ENCODE assay signal across 8 cellular contexts in the genomic region with DNA sequence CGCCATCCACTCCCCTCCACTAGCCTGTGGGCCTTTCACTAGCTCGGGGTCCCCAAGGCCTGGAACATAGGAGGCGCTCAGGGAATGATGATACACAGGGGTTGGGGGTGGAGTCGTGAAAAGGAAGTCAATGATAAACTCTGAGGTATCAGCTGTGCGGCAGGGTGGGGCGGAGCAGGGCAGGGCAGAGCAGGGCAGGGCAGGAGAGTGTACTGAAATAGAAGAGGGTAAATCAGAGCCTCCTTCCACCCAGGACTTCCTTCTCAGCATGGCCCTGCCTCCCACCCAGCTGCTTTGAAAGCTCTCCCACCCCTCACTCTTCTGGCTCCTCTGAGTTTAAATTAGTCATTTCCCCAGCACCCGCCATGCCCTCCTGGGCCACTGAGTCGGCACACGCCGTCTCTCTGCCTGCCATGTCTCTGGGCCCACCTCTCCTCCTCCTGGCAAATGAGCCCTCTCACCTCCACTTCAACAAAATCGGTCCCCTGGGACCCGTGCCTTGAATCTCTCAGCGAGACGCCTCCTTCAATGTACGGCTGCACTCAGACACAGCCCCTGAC. TPM values are rescaled to one million over a fixed set of nuclear protein-coding genes. Genes with fewer than 3 reads are reported as not detected.
DNase-seq lines count a peak whose midpoint lies in the region; ATAC-seq, FAIRE-seq and TF ChIP-seq lines count a peak whose summit lies in the region.

No MANE protein-coding gene starts in this region.

- no peak for FAIRE-seq in pancreas (lab: Jason Lieb, UNC)

- H3K36me3 ChIP-seq in pancreas, result no peaks in the 10 kb centered on the region
- H3K36me3 ChIP-seq in BE2C, result no peaks in the 10 kb centered on the region

- DNase-seq in effector CD8-positive, alpha-beta T cell (lab: John Stamatoyannopoulos, UW), result peak; percentile 34
- DNase-seq in pancreas, result no peak
- DNase-seq in BE2C, result no peak
- DNase-seq in NCI-H526 (lab: John Stamatoyannopoulos, UW), result no peak
- no peak for DNase-seq in NCI-H2029 treated with DMSO at 0.1 percent for 48 hours (lab: John Stamatoyannopoulos, UW)

- no peak for TF ChIP-seq CTCF in pancreas (IDR thresholded peaks at IDR 0.05)
- no peak for TF ChIP-seq CTCF in BE2C (IDR thresholded peaks at IDR 0.05; ENCODE audit: low read depth, low read length)

- peak overlapping the region in 2 of 4 donors; percentile 7 to 52 for H3K27ac ChIP-seq in pancreas

- intact Hi-C loops in pancreas (cut with DNase I), result no loop called here

- no peaks in the 10 kb centered on the region for H3K27me3 ChIP-seq in pancreas
- no peaks in the 10 kb centered on the region for H3K27me3 ChIP-seq in BE2C

- ATAC-seq in GM18498 (IDR thresholded peaks at IDR 0.05; ENCODE audit: unreplicated experiment), result peak; percentile 65
- ATAC-seq in HG03139 (IDR thresholded peaks at IDR 0.05; ENCODE audit: unreplicated experiment), result peak; percentile 59
- ATAC-seq in activated CD4-positive, CD25-positive, alpha-beta regulatory T cell treated with anti-CD3 and anti-CD28 coated beads, Interleukin-2, amount 50 U/mL, for 24 hours, result peak; percentile 81 to 86
- peak in 3 of 4 donors; percentile 69 to 77 (median 71) for ATAC-seq in pancreas

- H3K4me1 ChIP-seq in pancreas, result peaks cover 8 to 21% (median 16%) of the 10 kb centered on the region in 3 donors
- H3K4me1 ChIP-seq in BE2C, result no peaks in the 10 kb centered on the region

- WGBS in pancreas, 2 donors, result 77% methylated on average over 15 of the region's 15 CpGs

- H3K9me3 ChIP-seq in pancreas (no peaks in the 10 kb centered on the region), BE2C (no peaks in the 10 kb centered on the region)

- no peak overlapping the region for H3K4me3 ChIP-seq in pancreas
- no peak overlapping the region for H3K4me3 ChIP-seq in BE2C (ENCODE audit: low read depth, low read length)

RNA-seq across cellular contexts. Expression of a gene that starts 16.9 kb away (rescaled TPM):
- total RNA-seq in pancreas, result 100 to 1,000 TPM in 2 of 6 donors, 10 to 100 TPM in 4; 43.2 to 124 (median 69.3) TPM
- polyA plus RNA-seq in pancreas, result 100 to 1,000 TPM in 1 of 2 donors, 10 to 100 TPM in 1; 71.8 to 116 TPM
- polyA plus RNA-seq in BE2C (2012; ENCODE audit: insufficient read depth, insufficient read length, low read depth), result 161 TPM
